In genomic region chr17:73998246-73999220, GRCh38 we compare ENCODE assay signal across 8 cellular contexts.
DNase-seq lines count a peak whose midpoint lies in the region; ATAC-seq, FAIRE-seq and TF ChIP-seq lines count a peak whose summit lies in the region.

No MANE protein-coding gene starts in this region.

- H3K27ac ChIP-seq in right atrium auricular region = no peak overlapping the region

- TF ChIP-seq CTCF in GM12873 (IDR thresholded peaks at IDR 0.05; ENCODE audit: insufficient read depth, low read depth, low read length, missing control alignments) (peak; percentile 94), right atrium auricular region (IDR thresholded peaks at IDR 0.05) (peak; percentile 39 to 77)

- peak overlapping the region in 1 of 2 donors; percentile 21 for H3K4me3 ChIP-seq in right atrium auricular region

- H3K4me1 ChIP-seq in right atrium auricular region = no peaks in the 10 kb centered on the region

- H3K9me3 ChIP-seq in right atrium auricular region = no peaks in the 10 kb centered on the region

- ATAC-seq in HG03280 (IDR thresholded peaks at IDR 0.05; ENCODE audit: unreplicated experiment) = peak; percentile 58
- no peak for ATAC-seq in GM18520 (IDR thresholded peaks at IDR 0.05; ENCODE audit: unreplicated experiment)

- no peak for FAIRE-seq in frontal cortex (lab: Jason Lieb, UNC)

- DNase-seq in RKO (ENCODE audit: low spot score) (peak; percentile 12), right atrium auricular region (ENCODE audit: low spot score) (no peak), frontal cortex (ENCODE audit: low spot score in 2 of 2) (no peak)
- DNase-seq in activated gamma-delta T cell treated with anti-CD3 and anti-CD28 coated beads, Interleukin-2, amount 50 U/mL, for 16 hours (ENCODE audit: low read depth) = peak; percentile 42
- DNase-seq in stimulated activated CD4-positive, alpha-beta T cell treated with anti-CD3 and anti-CD28 coated beads, Interleukin-15, amount 100 ng/mL, for 48 hours (ENCODE audit: low read depth in 2 of 2) = peak; percentile 30 to 59

- no peaks in the 10 kb centered on the region for H3K27me3 ChIP-seq in right atrium auricular region

- H3K36me3 ChIP-seq in right atrium auricular region = no peaks in the 10 kb centered on the region

Comparison
In these comparisons a context has a peak if more than half of its experiments do, and no peak if none do; other contexts are left out.
1. DNase-seq: peak in RKO (single experiment), activated gamma-delta T cell treated with anti-CD3 and anti-CD28 coated beads, Interleukin-2, amount 50 U/mL, for 16 hours (single experiment) and stimulated activated CD4-positive, alpha-beta T cell treated with anti-CD3 and anti-CD28 coated beads, Interleukin-15, amount 100 ng/mL, for 48 hours (2 of 2); none in right atrium auricular region (single experiment) and frontal cortex (0 of 2).